16 cellular contexts compared by ENCODE assay signal in genomic region chr11:45880772-45881570, GRCh38. TPM values are rescaled to one million over a fixed set of nuclear protein-coding genes. Genes with fewer than 3 reads are reported as not detected.
A peak's percentile ranks its signal among the peaks of the same experiment; 100 is the strongest.
DNase-seq lines count a peak whose midpoint lies in the region; TF ChIP-seq lines count a peak whose summit lies in the region.
"Had no signal": no experiment of that assay in that cellular context is flagged by ENCODE, and none has a peak within 500 bp of the region (broad histone marks: within the 10 kb centered on the region; RNA-seq: fewer than 3 reads in every experiment).

No MANE protein-coding gene starts in this region.

- peaks cover 9% of the 10 kb centered on the region; the same call in 1 of the 2 replicates for H3K36me3 ChIP-seq in BE2C

- peaks cover 60% of the 10 kb centered on the region for H3K36me3 Mint-ChIP-seq in activated T-cell treated with anti-CD3 and anti-CD28 coated beads, Interleukin-2, amount 50 U/mL, for 24 hours (ENCODE audit: low read depth)
- peaks cover 4% of the 10 kb centered on the region for H3K36me3 Mint-ChIP-seq in T-helper 2 cell treated with Interferon-gamma antibody and Interleukin-4, amounts not matched to agents 5 μg/mL and 100 μg/mL, for 36 hours (ENCODE audit: low read depth)

- H3K4me3 ChIP-seq in BE2C (ENCODE audit: low read depth, low read length) (peak overlapping the region; percentile 30), fibroblast of pulmonary artery (replicated peaks; ENCODE audit: low read depth, low read length) (no peak overlapping the region)
- H3K4me3 ChIP-seq: esophagus muscularis mucosa, GM12878, heart right ventricle, right atrium auricular region had no signal

- no peaks in the 10 kb centered on the region for H3K27me3 Mint-ChIP-seq in activated T-cell treated with anti-CD3 and anti-CD28 coated beads, Interleukin-2, amount 50 U/mL, for 24 hours
- H3K27me3 Mint-ChIP-seq in T-helper 2 cell treated with Interferon-gamma antibody and Interleukin-4, amounts not matched to agents 5 μg/mL and 100 μg/mL, for 36 hours (ENCODE audit: low read depth) = no peaks in the 10 kb centered on the region

- no peak overlapping the region for H3K27ac Mint-ChIP-seq in activated T-cell treated with anti-CD3 and anti-CD28 coated beads, Interleukin-2, amount 50 U/mL, for 24 hours
- no peak overlapping the region for H3K27ac Mint-ChIP-seq in T-helper 2 cell treated with Interferon-gamma antibody and Interleukin-4, amounts not matched to agents 5 μg/mL and 100 μg/mL, for 36 hours

- peaks cover 9% of the 10 kb centered on the region for H3K4me1 Mint-ChIP-seq in activated T-cell treated with anti-CD3 and anti-CD28 coated beads, Interleukin-2, amount 50 U/mL, for 24 hours (ENCODE audit: low read depth)
- peaks cover 1% of the 10 kb centered on the region for H3K4me1 Mint-ChIP-seq in T-helper 2 cell treated with Interferon-gamma antibody and Interleukin-4, amounts not matched to agents 5 μg/mL and 100 μg/mL, for 36 hours (ENCODE audit: low read depth)

- no peaks in the 10 kb centered on the region for H3K9me3 Mint-ChIP-seq in activated T-cell treated with anti-CD3 and anti-CD28 coated beads, Interleukin-2, amount 50 U/mL, for 24 hours
- H3K9me3 Mint-ChIP-seq in T-helper 2 cell treated with Interferon-gamma antibody and Interleukin-4, amounts not matched to agents 5 μg/mL and 100 μg/mL, for 36 hours = no peaks in the 10 kb centered on the region

- H3K4me1 ChIP-seq in BE2C = peaks cover 20% of the 10 kb centered on the region

- TF ChIP-seq CTCF in BE2C (IDR thresholded peaks at IDR 0.05; ENCODE audit: low read depth, low read length) (no peak), fibroblast of pulmonary artery (IDR thresholded peaks at IDR 0.05; ENCODE audit: low read length, missing control alignments) (no peak)

- H3K9me3 ChIP-seq in BE2C = no peaks in the 10 kb centered on the region
- H3K9me3 ChIP-seq: esophagus muscularis mucosa, heart right ventricle, right atrium auricular region had no signal

- no peaks in the 10 kb centered on the region for H3K27me3 ChIP-seq in BE2C
- H3K27me3 ChIP-seq: esophagus muscularis mucosa, right atrium auricular region had no signal

- DNase-seq in BE2C (peak; percentile 80), NCI-H1092 treated with DMSO at 0.1 percent for 48 hours (lab: John Stamatoyannopoulos, UW) (peak; percentile 65), SK-N-DZ (ENCODE audit: low spot score) (peak; percentile 49), fibroblast of pulmonary artery (ENCODE audit: low read depth) (peak; percentile 17), NCI-H1930 (lab: John Stamatoyannopoulos, UW) (no peak), kidney tubule cell (ENCODE audit: low spot score) (no peak)
- DNase-seq in activated T-cell treated with anti-CD3 and anti-CD28 coated beads, Interleukin-2, amount 50 U/mL, for 24 hours = no peak
- DNase-seq in T-helper 2 cell treated with Interferon-gamma antibody and Interleukin-4, amounts not matched to agents 5 μg/mL and 100 μg/mL, for 36 hours (ENCODE audit: low spot score) = no peak
- DNase-seq: activated gamma-delta T cell treated with Interleukin-2 at 50 U/mL for 16 hours, heart right ventricle, kidney, midbrain, NCI-H1436 had no signal

- no peak overlapping the region for H3K4me3 Mint-ChIP-seq in activated T-cell treated with anti-CD3 and anti-CD28 coated beads, Interleukin-2, amount 50 U/mL, for 24 hours
- H3K4me3 Mint-ChIP-seq in T-helper 2 cell treated with Interferon-gamma antibody and Interleukin-4, amounts not matched to agents 5 μg/mL and 100 μg/mL, for 36 hours = no peak overlapping the region

RNA-seq across cellular contexts. Expression of gene MAPK8IP1, which starts 4.5 kb away (rescaled TPM):
- polyA plus RNA-seq in BE2C (2012; ENCODE audit: insufficient read depth, insufficient read length, low read depth) = 165 TPM
- 32.5 and 34.1 TPM in 2 replicates for polyA plus RNA-seq in SK-N-DZ (2014; cell fraction: cytosol; rRNA removed)
- 28.6 and 30.1 TPM in 2 replicates for polyA plus RNA-seq in SK-N-DZ (2014; cell fraction: nucleus; rRNA removed)

RNA-seq across cellular contexts. Expression of gene FREY1, which starts 26.1 kb away (rescaled TPM):
- polyA plus RNA-seq in BE2C (2012; ENCODE audit: insufficient read depth, insufficient read length, low read depth) = not detected
- not detected in 2 replicates for polyA plus RNA-seq in SK-N-DZ (2014; cell fraction: cytosol; rRNA removed)
- 0.60 and 2.4 TPM in 2 replicates for polyA plus RNA-seq in SK-N-DZ (2014; cell fraction: nucleus; rRNA removed)

RNA-seq across cellular contexts. Expression of gene CRY2, which starts 33.7 kb away (rescaled TPM):
- 12.8 TPM for polyA plus RNA-seq in BE2C (2012; ENCODE audit: insufficient read depth, insufficient read length, low read depth)
- 5.7 and 7.4 TPM in 2 replicates for polyA plus RNA-seq in SK-N-DZ (2014; cell fraction: cytosol; rRNA removed)
- 13.1 and 17.3 TPM in 2 replicates for polyA plus RNA-seq in SK-N-DZ (2014; cell fraction: nucleus; rRNA removed)

RNA-seq across cellular contexts. Expression of gene PEX16, which starts 36.7 kb away (rescaled TPM):
- polyA plus RNA-seq in BE2C (2012; ENCODE audit: insufficient read depth, insufficient read length, low read depth) = 66.1 TPM
- polyA plus RNA-seq in SK-N-DZ (2014; cell fraction: cytosol; rRNA removed) = 33.2 and 39.2 TPM in 2 replicates
- polyA plus RNA-seq in SK-N-DZ (2014; cell fraction: nucleus; rRNA removed) = 49.6 and 62.6 TPM in 2 replicates

RNA-seq across cellular contexts. Expression of gene LARGE2, which starts 41.5 kb away (rescaled TPM):
- polyA plus RNA-seq in BE2C (2012; ENCODE audit: insufficient read depth, insufficient read length, low read depth) = not detected
- polyA plus RNA-seq in SK-N-DZ (2014; cell fraction: cytosol; rRNA removed) = 5.8 and 11.4 TPM in 2 replicates
- polyA plus RNA-seq in SK-N-DZ (2014; cell fraction: nucleus; rRNA removed) = 10.6 and 13.5 TPM in 2 replicates

Comparison
In these comparisons a context has a peak if more than half of its experiments do, and no peak if none do; other contexts are left out.
1. DNase-seq: peak in BE2C (single experiment), NCI-H1092 treated with DMSO at 0.1 percent for 48 hours (single experiment), SK-N-DZ (single experiment) and fibroblast of pulmonary artery (single experiment); none in NCI-H1930 (0 of 2), activated T-cell treated with anti-CD3 and anti-CD28 coated beads, Interleukin-2, amount 50 U/mL, for 24 hours (single experiment), T-helper 2 cell treated with Interferon-gamma antibody and Interleukin-4, amounts not matched to agents 5 μg/mL and 100 μg/mL, for 36 hours (single experiment) and kidney tubule cell (single experiment).